Comparison of ENCODE assay signal across 21 cellular contexts in the genomic region with DNA sequence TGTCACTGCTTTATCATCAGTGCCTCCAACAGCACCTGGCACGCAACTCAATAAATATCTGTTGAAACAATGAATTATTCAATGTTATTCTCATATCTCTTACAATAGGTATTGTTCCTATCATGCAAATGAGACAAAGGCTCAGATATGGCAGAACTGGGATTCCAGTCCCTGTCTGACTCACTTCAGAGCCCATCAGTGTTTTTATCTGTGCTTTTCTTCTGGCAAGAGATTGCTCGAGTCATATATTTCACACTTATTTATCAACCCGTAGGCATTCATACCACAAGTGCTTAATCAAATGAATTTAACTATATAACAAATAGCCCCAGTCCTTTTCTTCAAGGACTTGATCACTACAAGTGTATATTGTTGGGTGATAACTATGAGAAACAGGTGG.
DNase-seq lines count a peak whose midpoint lies in the region; ATAC-seq and TF ChIP-seq lines count a peak whose summit lies in the region.
"Had no signal": no experiment of that assay in that cellular context is flagged by ENCODE, and none has a peak within 500 bp of the region (broad histone marks: within the 10 kb centered on the region; RNA-seq: fewer than 3 reads in every experiment).

No MANE protein-coding gene starts in this region.

- CTCF ChIA-PET in naive thymus-derived CD4-positive, alpha-beta T cell (lab: Charles Lee), result interaction anchor here (0.5 kb wide), 1 partner anchor 174 kb away, joined by 3 read pairs; no protein-coding TSS in a partner anchor

- POLR2A ChIA-PET in naive thymus-derived CD4-positive, alpha-beta T cell (lab: Charles Lee), result no interaction called here

- H3K4me1 ChIP-seq in naive thymus-derived CD4-positive, alpha-beta T cell (ENCODE audit: control insufficient read depth in 2 of 2, insufficient read depth in 2 of 2, low read length in 2 of 2), result peaks cover 0 to 4% of the 10 kb centered on the region in 2 donors
- H3K4me1 ChIP-seq in sigmoid colon, result peaks cover 0 to 33% (median 24%) of the 10 kb centered on the region in 4 donors

- no peak for ATAC-seq in naive thymus-derived CD4-positive, alpha-beta T cell
- no peak for ATAC-seq in HG02884 (IDR thresholded peaks at IDR 0.05; ENCODE audit: unreplicated experiment)
- ATAC-seq in GM21786 (IDR thresholded peaks at IDR 0.05; ENCODE audit: unreplicated experiment), result no peak
- ATAC-seq: K562 had no signal

- intact Hi-C loops in naive thymus-derived CD4-positive, alpha-beta T cell (cut with micrococcal nuclease), result loop anchor here (5.0 kb wide), 2 partner anchors 390 to 545 kb away; a partner anchor contains a TSS
- intact Hi-C loops in sigmoid colon (cut with DNase I), result loop anchor here (5.0 to 10.0 kb wide), 2 partner anchors 45 to 218 kb away; a partner anchor contains a TSS

- no peaks in the 10 kb centered on the region for H3K36me3 Mint-ChIP-seq in endothelial cell (ENCODE audit: low read depth, unreplicated experiment)
- H3K36me3 Mint-ChIP-seq in naive thymus-derived CD4-positive, alpha-beta T cell, result no peaks in the 10 kb centered on the region
- H3K36me3 Mint-ChIP-seq: CD4-positive, CD25-positive, alpha-beta regulatory T cell had no signal

- peak overlapping the region; percentile 24 for H3K4me3 Mint-ChIP-seq in endothelial cell (ENCODE audit: unreplicated experiment)
- H3K4me3 Mint-ChIP-seq in naive thymus-derived CD4-positive, alpha-beta T cell, result peak overlapping the region in 6 of 10 donors; percentile 8 to 39 (median 31)

- H3K27ac ChIP-seq in naive thymus-derived CD4-positive, alpha-beta T cell (ENCODE audit: low read depth, low read length), result no peak overlapping the region
- no peak overlapping the region for H3K27ac ChIP-seq in sigmoid colon
- H3K27ac ChIP-seq: RWPE1, SJCRH30 had no signal

- H3K4me3 ChIP-seq in naive thymus-derived CD4-positive, alpha-beta T cell (ENCODE audit: low read length), result no peak overlapping the region
- H3K4me3 ChIP-seq in sigmoid colon, result no peak overlapping the region
- H3K4me3 ChIP-seq: K562, SJCRH30 had no signal

- no peaks in the 10 kb centered on the region for H3K36me3 ChIP-seq in naive thymus-derived CD4-positive, alpha-beta T cell (ENCODE audit: control insufficient read depth in 2 of 3, insufficient read depth in 3 of 3, low read length in 3 of 3)
- H3K36me3 ChIP-seq in sigmoid colon, result no peaks in the 10 kb centered on the region
- H3K36me3 ChIP-seq: SJCRH30 had no signal

- 77 to 78% methylated on average over 3 of the region's 3 CpGs for WGBS in sigmoid colon, 2 donors

- H3K27me3 Mint-ChIP-seq in endothelial cell (ENCODE audit: unreplicated experiment), result peaks cover 10% of the 10 kb centered on the region
- H3K27me3 Mint-ChIP-seq in naive thymus-derived CD4-positive, alpha-beta T cell, result peaks cover 7 to 39% (median 14%) of the 10 kb centered on the region in 5 donors

- peaks cover 11% of the 10 kb centered on the region for H3K4me1 Mint-ChIP-seq in endothelial cell (ENCODE audit: unreplicated experiment)
- H3K4me1 Mint-ChIP-seq in naive thymus-derived CD4-positive, alpha-beta T cell, result peaks cover 6 to 16% (median 9%) of the 10 kb centered on the region in 7 donors

- peak overlapping the region; percentile 49 for H3K27ac Mint-ChIP-seq in endothelial cell (ENCODE audit: unreplicated experiment)
- no peak overlapping the region for H3K27ac Mint-ChIP-seq in naive thymus-derived CD4-positive, alpha-beta T cell
- H3K27ac Mint-ChIP-seq: CD4-positive, CD25-positive, alpha-beta regulatory T cell had no signal

- no peak for TF ChIP-seq EP300 in sigmoid colon (IDR thresholded peaks at IDR 0.05)

- peaks cover 0 to 5% of the 10 kb centered on the region in 2 donors for H3K27me3 ChIP-seq in naive thymus-derived CD4-positive, alpha-beta T cell (ENCODE audit: control insufficient read depth in 2 of 2, insufficient read depth in 2 of 2, low read length in 2 of 2)
- no peaks in the 10 kb centered on the region for H3K27me3 ChIP-seq in sigmoid colon
- H3K27me3 ChIP-seq: SJCRH30 had no signal

- no peak for TF ChIP-seq POLR2A in sigmoid colon (IDR thresholded peaks at IDR 0.05)

- DNase-seq in EL (peak; percentile 8), NCI-H226 (peak; percentile 38), endothelial cell (ENCODE audit: low spot score) (no peak), sigmoid colon (no peak), GM19238 (ENCODE audit: insufficient read length, low spot score) (no peak)
- no peak for DNase-seq in naive thymus-derived CD4-positive, alpha-beta T cell
- DNase-seq: AML-193; CD4-positive, CD25-positive, alpha-beta regulatory T cell; DMS79 treated with DMSO at 0.1 percent for 48 hours; NCI-H1092; NCI-H1694; NCI-H2107; NCI-H345; NCI-H526 treated with DMSO at 0.1 percent for 48 hours; NK-92 treated with Interleukin-12 subunit alpha and Interleukin-12 subunit beta, amount 100 ng/mL, for 24 hours; OCI-M1; SJCRH30 had no signal

- H3K9me3 ChIP-seq in naive thymus-derived CD4-positive, alpha-beta T cell (ENCODE audit: control insufficient read depth in 2 of 3, low read length in 3 of 3), result no peaks in the 10 kb centered on the region
- no peaks in the 10 kb centered on the region for H3K9me3 ChIP-seq in sigmoid colon
- H3K9me3 ChIP-seq: SJCRH30 had no signal

- TF ChIP-seq CTCF in endothelial cell (IDR thresholded peaks at IDR 0.05; ENCODE audit: unreplicated experiment) (no peak), sigmoid colon (IDR thresholded peaks at IDR 0.05) (no peak)

- no peaks in the 10 kb centered on the region for H3K9me3 Mint-ChIP-seq in endothelial cell (ENCODE audit: unreplicated experiment)
- no peaks in the 10 kb centered on the region for H3K9me3 Mint-ChIP-seq in naive thymus-derived CD4-positive, alpha-beta T cell
- H3K9me3 Mint-ChIP-seq: CD4-positive, CD25-positive, alpha-beta regulatory T cell had no signal

Comparison
In these comparisons a context has a peak if more than half of its experiments do, and no peak if none do; other contexts are left out.
1. DNase-seq: peak in EL (single experiment) and NCI-H226 (single experiment); none in endothelial cell (single experiment), naive thymus-derived CD4-positive, alpha-beta T cell (0 of 9), sigmoid colon (single experiment) and GM19238 (single experiment).